ENCODE assay signal across 8 cellular contexts in the genomic region with DNA sequence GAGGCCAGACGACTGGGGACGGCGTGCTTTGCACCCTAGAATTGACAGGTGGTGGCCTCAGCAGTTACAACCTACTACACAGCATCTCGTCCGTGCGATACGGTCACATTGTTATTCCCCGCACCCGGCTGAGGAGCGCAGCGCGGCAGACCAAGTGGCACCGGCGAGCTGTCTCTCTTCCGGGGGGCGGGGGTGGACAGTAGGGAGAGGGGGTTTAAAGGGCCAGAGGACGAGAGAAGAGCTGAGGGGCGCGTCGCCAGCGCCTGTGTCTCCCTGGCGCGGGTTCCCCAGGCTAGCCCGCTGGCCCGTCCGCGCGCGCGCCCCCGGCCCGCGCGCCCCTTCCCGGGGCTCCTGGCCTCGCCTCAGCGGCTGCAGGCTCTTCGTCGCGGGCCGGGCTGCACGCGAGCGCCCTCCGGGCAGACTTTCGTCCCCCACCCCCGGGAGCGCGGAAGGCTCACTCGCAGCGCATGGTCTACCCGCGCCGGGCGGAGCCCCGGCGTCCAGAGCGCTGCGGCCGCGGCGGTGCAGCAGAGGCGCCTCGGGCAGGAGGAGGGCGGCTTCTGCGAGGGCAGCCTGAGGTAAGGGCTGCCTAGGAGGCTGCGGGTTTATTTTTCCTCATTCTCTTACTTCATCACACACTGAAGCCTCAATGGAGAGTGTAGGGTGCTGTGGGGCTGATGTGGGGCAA. TPM values are rescaled to one million over a fixed set of nuclear protein-coding genes. Genes with fewer than 3 reads are reported as not detected.
A peak's percentile ranks its signal among the peaks of the same experiment; 100 is the strongest.
DNase-seq lines count a peak whose midpoint lies in the region; TF ChIP-seq lines count a peak whose summit lies in the region.

A gene (plus strand): TSS at position 225 of the 688 bp plus-strand sequence.

- no peak for TF ChIP-seq CTCF in AG04450 (IDR thresholded peaks at IDR 0.05; ENCODE audit: low read depth, low read length)

- peak within 1 kb of the TSS; percentile 71 for H3K4me3 ChIP-seq in AG04450 (ENCODE audit: low read depth, low read length)
- H3K4me3 ChIP-seq in H7 (ENCODE audit: insufficient read depth, low read depth, low read length), result peak within 1 kb of the TSS; percentile 49
- H3K4me3 ChIP-seq in iPS DF 6.9 (ENCODE audit: low read length), result peak within 1 kb of the TSS; percentile 64
- peak within 1 kb of the TSS in 4 of 7 experiments; percentile 14 to 26 (median 21) for H3K4me3 ChIP-seq in skin epidermis

- H3K4me1 ChIP-seq in iPS DF 6.9 (ENCODE audit: control insufficient read depth, insufficient read depth, low read length), result peaks cover 6% of the 10 kb centered on the region; the same call in 1 of the 2 replicates

- no peaks in the 10 kb centered on the region for H3K36me3 ChIP-seq in H7 (replicated peaks; ENCODE audit: control insufficient read depth, insufficient read depth, low read length)
- H3K36me3 ChIP-seq in iPS DF 6.9 (ENCODE audit: control insufficient read depth, insufficient read depth, low read length), result no peaks in the 10 kb centered on the region

- DNase-seq in AG04450 (ENCODE audit: low read depth, low spot score), result no peak
- DNase-seq in H7, result peak; percentile 79
- no peak for DNase-seq in activated CD4-positive, alpha-beta memory T cell treated with anti-CD3 and anti-CD28 coated beads, Interleukin-2, amount 10 ng/mL, durations not matched to agents 7 days and 5 days
- DNase-seq in iPS DF 6.9 (ENCODE audit: low read depth, low spot score), result no peak
- DNase-seq in medulla oblongata (ENCODE audit: extremely low spot score), result no peak
- DNase-seq in GF-D8 (lab: John Stamatoyannopoulos, UW), result no peak
- DNase-seq in activated effector memory CD4-positive, alpha-beta T cell treated with Interleukin-2 at 50 U/mL for 16 hours, result no peak

- peaks cover 65% of the 10 kb centered on the region for H3K27me3 Mint-ChIP-seq in activated CD4-positive, alpha-beta memory T cell treated with anti-CD3 and anti-CD28 coated beads, Interleukin-2, amount 10 ng/mL, durations not matched to agents 7 days and 5 days

- H3K4me1 Mint-ChIP-seq in activated CD4-positive, alpha-beta memory T cell treated with anti-CD3 and anti-CD28 coated beads, Interleukin-2, amount 10 ng/mL, durations not matched to agents 7 days and 5 days, result peaks cover 17% of the 10 kb centered on the region

- POLR2A ChIA-PET in AG04450 (lab: Yijun Ruan, JAX), result interaction anchor here (0.6 to 1.7 kb wide), 5 partner anchors 19 to 520 kb away, joined by 3 to 8 read pairs (median 3); no protein-coding TSS in a partner anchor
- POLR2A ChIA-PET in activated CD4-positive, alpha-beta memory T cell treated with anti-CD3 and anti-CD28 coated beads, Interleukin-2, amount 10 ng/mL, durations not matched to agents 7 days and 5 days (lab: Charles Lee), result no interaction called here

- WGBS in iPS DF 6.9 (ENCODE audit: insufficient coverage, insufficient read length), result no CpG with 5 or more reads among the region's 67 CpGs

- CTCF ChIA-PET in AG04450 (lab: Charles Lee), result interaction anchor here (0.9 to 1.4 kb wide), 2 partner anchors 10 to 19 kb away, joined by 3 to 5 read pairs; no protein-coding TSS in a partner anchor
- CTCF ChIA-PET in activated CD4-positive, alpha-beta memory T cell treated with anti-CD3 and anti-CD28 coated beads, Interleukin-2, amount 10 ng/mL, durations not matched to agents 7 days and 5 days (lab: Charles Lee), result interaction anchor here (0.7 kb wide), 1 partner anchor 363 kb away, joined by 3 read pairs; no protein-coding TSS in a partner anchor

- peak within 1 kb of the TSS; percentile 65 for H3K4me3 Mint-ChIP-seq in activated CD4-positive, alpha-beta memory T cell treated with anti-CD3 and anti-CD28 coated beads, Interleukin-2, amount 10 ng/mL, durations not matched to agents 7 days and 5 days

- peaks cover 14% of the 10 kb centered on the region for H3K36me3 Mint-ChIP-seq in activated CD4-positive, alpha-beta memory T cell treated with anti-CD3 and anti-CD28 coated beads, Interleukin-2, amount 10 ng/mL, durations not matched to agents 7 days and 5 days (ENCODE audit: low read depth)

- H3K27ac ChIP-seq in AG04450 (ENCODE audit: low read depth, low read length) (no peak within 1 kb of the TSS), iPS DF 6.9 (ENCODE audit: low read length) (no peak within 1 kb of the TSS), skin epidermis (no peak within 1 kb of the TSS)

- H3K9me3 Mint-ChIP-seq in activated CD4-positive, alpha-beta memory T cell treated with anti-CD3 and anti-CD28 coated beads, Interleukin-2, amount 10 ng/mL, durations not matched to agents 7 days and 5 days, result peaks cover 13% of the 10 kb centered on the region

- H3K27me3 ChIP-seq in AG04450 (ENCODE audit: control insufficient read depth, insufficient read depth, low read length) (no peaks in the 10 kb centered on the region), H7 (ENCODE audit: control insufficient read depth, insufficient read depth, low read length) (peaks cover 63% of the 10 kb centered on the region), iPS DF 6.9 (ENCODE audit: control insufficient read depth, insufficient read depth, low read length) (peaks cover 33% of the 10 kb centered on the region)

- no peak within 1 kb of the TSS for H3K27ac Mint-ChIP-seq in activated CD4-positive, alpha-beta memory T cell treated with anti-CD3 and anti-CD28 coated beads, Interleukin-2, amount 10 ng/mL, durations not matched to agents 7 days and 5 days

- H3K9me3 ChIP-seq in AG04450 (ENCODE audit: control insufficient read depth, insufficient read depth, low read length) (no peaks in the 10 kb centered on the region), iPS DF 6.9 (ENCODE audit: control insufficient read depth, insufficient read depth, low read length) (no peaks in the 10 kb centered on the region)

RNA-seq across cellular contexts. Expression of the gene that starts here (rescaled TPM):
- 13.8 and 17.6 TPM in 2 replicates for polyA plus RNA-seq in AG04450 (2011; rRNA removed)
- polyA minus RNA-seq in AG04450 (2011; rRNA and poly(A)+ RNA removed), result 23.4 and 33.7 TPM in 2 replicates
- 4.1 and 5.5 TPM in 2 replicates for total RNA-seq in H7 (2014; rRNA removed; shearing (Covaris generic))
- 10 to 100 TPM; 46.8 to 48.0 TPM for total RNA-seq in activated CD4-positive, alpha-beta memory T cell treated with anti-CD3 and anti-CD28 coated beads, Interleukin-2, amount 10 ng/mL, durations not matched to agents 7 days and 5 days

Comparison
In these comparisons a context has a peak if more than half of its experiments do, and no peak if none do; other contexts are left out.
1. H3K4me3 ChIP-seq: peak in every context shown above with its lines; median percentile 71 in AG04450; 64 in iPS DF 6.9; 49 in H7; 21 in skin epidermis.